12 cellular contexts compared by ENCODE assay signal in genomic region chr20:58864346-58864745, GRCh38. TPM values are rescaled to one million over a fixed set of nuclear protein-coding genes. Genes with fewer than 3 reads are reported as not detected.
DNase-seq lines count a peak whose midpoint lies in the region; ATAC-seq, FAIRE-seq and TF ChIP-seq lines count a peak whose summit lies in the region.
"Had no signal": no experiment of that assay in that cellular context is flagged by ENCODE, and none has a peak within 500 bp of the region (broad histone marks: within the 10 kb centered on the region; RNA-seq: fewer than 3 reads in every experiment).

No MANE protein-coding gene starts in this region.

- TF ChIP-seq CTCF in left ventricle myocardium inferior (IDR thresholded peaks at IDR 0.05; ENCODE audit: borderline replicate concordance) (peak; percentile 31), LNCAP (IDR thresholded peaks at IDR 0.05) (peak; percentile 45; the same call in 1 of the 2 replicates), GM12878 (IDR thresholded peaks at IDR 0.05 in 2 of 3, conservative IDR thresholded peaks at IDR 0.05 in 1 of 3; ENCODE audit: control insufficient read depth in 2 of 3, extremely low read depth in 1 of 3, insufficient read depth in 1 of 3, low read depth in 3 of 3, low read length in 3 of 3) (peak; percentile 35 to 54 (median 46); a peak in 5 of 6 replicates), retinal pigment epithelial cell (conservative IDR thresholded peaks at IDR 0.05; ENCODE audit: low read depth, low read length) (peak; percentile 31), ovary (IDR thresholded peaks at IDR 0.05) (no peak)

- BruUV-seq in GM12878 (replicated peaks; lab: Mats Ljungman, UMichigan), result no TSS peak

- SMC1A ChIA-PET in GM12878 (lab: Charles Lee; ENCODE audit: uncharacterized antibody, unreplicated experiment), result interaction anchor here (0.6 to 3.9 kb wide), 4 partner anchors 151 to 357 kb away, joined by 3 to 13 read pairs (median 3); no protein-coding TSS in a partner anchor

- no peaks in the 10 kb centered on the region for H3K36me3 ChIP-seq in left ventricle myocardium inferior
- H3K36me3 ChIP-seq in GM12878 (ENCODE audit: control insufficient read depth in 2 of 2, insufficient read depth in 2 of 2, low read length in 1 of 2), result no peaks in the 10 kb centered on the region
- H3K36me3 ChIP-seq in ovary, result no peaks in the 10 kb centered on the region

- no peak for FAIRE-seq in GM12878 (lab: Jason Lieb, UNC)

- intact Hi-C loops in left ventricle myocardium inferior (cut with micrococcal nuclease) (no loop called here), cardiac septum (cut with DNase I) (no loop called here), GM12878 (cut with micrococcal nuclease; ENCODE audit: unreplicated experiment) (loop anchor here (2.0 to 5.0 kb wide), 2 partner anchors 223 to 632 kb away; no protein-coding TSS in a partner anchor), ovary (cut with DNase I) (no loop called here)

- H3K4me1 ChIP-seq in left ventricle myocardium inferior (no peaks in the 10 kb centered on the region), GM12878 (ENCODE audit: control insufficient read depth, insufficient read depth, low read length) (no peaks in the 10 kb centered on the region), ovary (ENCODE audit: insufficient read depth) (peaks cover 3% of the 10 kb centered on the region)
- H3K4me1 ChIP-seq: testis had no signal

- H3K4me2 ChIP-seq in GM12878 (ENCODE audit: control insufficient read depth, insufficient read depth), result no peak overlapping the region

- TF ChIP-seq RAD21 in GM12878 (IDR thresholded peaks at IDR 0.05; ENCODE audit: insufficient read depth, low read depth, low read length), result peak; percentile 83

- peak; percentile 76 for ATAC-seq in GM12878
- ATAC-seq: sciatic nerve had no signal

- peaks cover 39% of the 10 kb centered on the region for H3K27me3 ChIP-seq in left ventricle myocardium inferior (ENCODE audit: low read depth)
- no peaks in the 10 kb centered on the region for H3K27me3 ChIP-seq in GM12878 (replicated peaks in 1 of 2; ENCODE audit: control insufficient read depth in 2 of 2, insufficient read depth in 2 of 2, low read length in 1 of 2)
- H3K27me3 ChIP-seq in ovary, result no peaks in the 10 kb centered on the region
- H3K27me3 ChIP-seq: testis had no signal

- CTCF ChIA-PET in GM12878 (lab: Yijun Ruan, JAX), result interaction anchor here (1.0 to 4.2 kb wide), 5 partner anchors 8 to 631 kb away, joined by 5 to 24 read pairs (median 10); no protein-coding TSS in a partner anchor

- DNase-seq in left ventricle myocardium inferior (no peak), cardiac septum (ENCODE audit: low spot score) (no peak), GM12878 (ENCODE audit: low read depth, low spot score) (no peak), retinal pigment epithelial cell (ENCODE audit: low read depth) (no peak), ovary (no peak), NCI-H748 treated with DMSO at 0.1 percent for 48 hours (lab: John Stamatoyannopoulos, UW) (no peak), islet precursor cell (no peak)
- DNase-seq: CD4-positive, alpha-beta memory T cell; hippocampal formation; testis had no signal

- TF ChIP-seq POLR2A in GM12878 (IDR thresholded peaks at IDR 0.05; ENCODE audit: low read depth, low read length) (no peak), ovary (IDR thresholded peaks at IDR 0.05) (no peak)

- POLR2A ChIA-PET in GM12878 (lab: Charles Lee), result no interaction called here

- H3K27ac ChIP-seq in left ventricle myocardium inferior (replicated peaks), result no peak overlapping the region
- no peak overlapping the region for H3K27ac ChIP-seq in GM12878 (ENCODE audit: control insufficient read depth, insufficient read depth)
- no peak overlapping the region for H3K27ac ChIP-seq in ovary
- H3K27ac ChIP-seq: testis had no signal

- in situ Hi-C loops in GM12878 (cut with MboI), result loop anchor here (10.0 kb wide), 1 partner anchor 630 kb away; no protein-coding TSS in a partner anchor

- H3K9me3 ChIP-seq in left ventricle myocardium inferior (replicated peaks) (no peaks in the 10 kb centered on the region), GM12878 (replicated peaks; ENCODE audit: control insufficient read depth, insufficient read depth, low read length) (no peaks in the 10 kb centered on the region), ovary (no peaks in the 10 kb centered on the region)
- H3K9me3 ChIP-seq: testis had no signal

- no peak overlapping the region for H3K9ac ChIP-seq in GM12878 (ENCODE audit: control insufficient read depth, insufficient read depth, low read length)

- H3K4me3 ChIP-seq in left ventricle myocardium inferior (no peak overlapping the region), GM12878 (no peak overlapping the region), retinal pigment epithelial cell (ENCODE audit: low read length) (no peak overlapping the region), ovary (no peak overlapping the region)
- H3K4me3 ChIP-seq: testis had no signal

- no peaks in the 10 kb centered on the region for H4K20me1 ChIP-seq in GM12878 (ENCODE audit: control insufficient read depth, insufficient read depth)

- H3K79me2 ChIP-seq in GM12878 (ENCODE audit: control insufficient read depth, insufficient read depth, low read length), result no peaks in the 10 kb centered on the region

- H2AFZ ChIP-seq in GM12878 (ENCODE audit: control insufficient read depth, low read depth, low read length), result no peak overlapping the region

- no peak for TF ChIP-seq EP300 in GM12878 (IDR thresholded peaks at IDR 0.05; ENCODE audit: borderline replicate concordance in 1 of 2, control insufficient read depth in 1 of 2, low read depth in 2 of 2, low read length in 2 of 2)
- TF ChIP-seq EP300 in ovary (IDR thresholded peaks at IDR 0.05), result no peak

- WGBS in GM12878 (ENCODE audit: insufficient coverage, insufficient replicate concordance, low lambda C conversion rate, missing lambda C conversion rate), result 0% methylated on average over 2 of the region's 2 CpGs
- WGBS in ovary, 3 donors, result 49 to 51% (median 50%) methylated on average over 2 of the region's 2 CpGs

- RAD21 ChIA-PET in GM12878 (lab: Charles Lee; ENCODE audit: unreplicated experiment), result interaction anchor here (1.5 kb wide), 1 partner anchor 632 kb away, joined by 4 read pairs; no protein-coding TSS in a partner anchor

TF ChIP-seq in GM12878, 131 proteins besides CTCF, POLR2A, EP300 and RAD21 (continues in another document):
- TF ChIP-seq GATAD2B (conservative IDR thresholded peaks at IDR 0.05; ENCODE audit: low read depth), result no peak
- no peak for TF ChIP-seq ATF2 (IDR thresholded peaks at IDR 0.05; ENCODE audit: low read length)

RNA-seq across cellular contexts. Expression of gene GNAS, which starts 11.8 kb away (rescaled TPM):
- total RNA-seq in left ventricle myocardium inferior (1,444 TPM), cardiac septum (1,579 TPM), GM12878 (2014; rRNA removed) (399 and 405 TPM in 2 replicates), GM12878 (2014; rRNA removed; fragmentation: Illumina TruSeq; extraction: Trizol) (368 and 389 TPM in 2 replicates), GM12878 (2021) (792 and 818 TPM in 2 replicates), ovary (100 to 1,000 TPM; 330 to 852 (median 669) TPM)
- 232 and 244 TPM in 2 replicates for total RNA-seq in GM12878 (2013; cell fraction: nucleolus; rRNA removed)
- polyA plus RNA-seq in GM12878 (2011; ENCODE audit: low read depth), result 423 TPM
- polyA plus RNA-seq in GM12878 (2011; rRNA removed) (449 and 706 TPM in 2 replicates), GM12878 (2014; fragmentation: Illumina TruSeq; extraction: Trizol) (838 and 950 TPM in 2 replicates), GM12878 (2014; fragmentation: Nextera tagmentation; extraction: Ambion mirVana) (100 to 1,000 TPM; 242 to 344 TPM), GM12878 (2014; rRNA removed) (625 and 680 TPM in 2 replicates), GM12878 (2016; fragmentation: Nextera tagmentation; extraction: Ambion mirVana) (100 to 1,000 TPM; 209 to 261 TPM), ovary (1,000 to 10,000 TPM in 1 of 2 donors, 100 to 1,000 TPM in 1; 731 to 1,311 TPM)
- 1,135 and 2,097 TPM in 2 replicates for polyA plus RNA-seq in GM12878 (2011; cell fraction: cytosol; rRNA removed)
- polyA plus RNA-seq in GM12878 (2011; cell fraction: nucleus; rRNA removed), result 809 and 1,021 TPM in 2 replicates
- 750 and 915 TPM in 2 replicates for polyA plus RNA-seq in GM12878 (2012)
- 1,102 and 1,227 TPM in 2 replicates for polyA minus RNA-seq in GM12878 (2011; rRNA and poly(A)+ RNA removed)
- polyA minus RNA-seq in GM12878 (2011; cell fraction: cytosol; rRNA and poly(A)+ RNA removed), result 416 and 532 TPM in 2 replicates
- polyA minus RNA-seq in GM12878 (2011; cell fraction: nucleus; rRNA and poly(A)+ RNA removed), result 176 and 287 TPM in 2 replicates

RNA-seq across cellular contexts. Expression of gene GNAS-AS1, which starts 13.6 kb away (rescaled TPM):
- total RNA-seq in left ventricle myocardium inferior (0.25 TPM), cardiac septum (0.75 TPM), GM12878 (2014; rRNA removed) (1.9 and 2.1 TPM in 2 replicates), GM12878 (2014; rRNA removed; fragmentation: Illumina TruSeq; extraction: Trizol) (0.74 and 0.85 TPM in 2 replicates), GM12878 (2021) (1.6 and 2.6 TPM in 2 replicates), ovary (under 1 TPM in 5 of 7 donors, not detected in 2; 0.12 to 0.37 (median 0.18) TPM)
- 7.0 and 8.7 TPM in 2 replicates for total RNA-seq in GM12878 (2013; cell fraction: nucleolus; rRNA removed)
- 0.31 TPM for polyA plus RNA-seq in GM12878 (2011; ENCODE audit: low read depth)
- polyA plus RNA-seq in GM12878 (2011; rRNA removed) (0.85 and 0.99 TPM in 2 replicates), GM12878 (2014; fragmentation: Illumina TruSeq; extraction: Trizol) (0.36 and 0.66 TPM in 2 replicates), GM12878 (2014; fragmentation: Nextera tagmentation; extraction: Ambion mirVana) (under 1 TPM; 0.06 to 0.35 TPM), GM12878 (2014; rRNA removed) (1.7 and 2.1 TPM in 2 replicates), GM12878 (2016; fragmentation: Nextera tagmentation; extraction: Ambion mirVana) (1 to 10 TPM; 1.4 to 2.7 TPM), ovary (under 1 TPM; 0.10 to 0.22 TPM)
- polyA plus RNA-seq in GM12878 (2011; cell fraction: cytosol; rRNA removed), result 0.99 and 1.7 TPM in 2 replicates
- polyA plus RNA-seq in GM12878 (2011; cell fraction: nucleus; rRNA removed), result 3.7 and 4.7 TPM in 2 replicates
- 0.45 and 0.58 TPM in 2 replicates for polyA plus RNA-seq in GM12878 (2012)
- polyA minus RNA-seq in GM12878 (2011; rRNA and poly(A)+ RNA removed), result 0.46 and 1.2 TPM in 2 replicates
- 0.62 and 0.67 TPM in 2 replicates for polyA minus RNA-seq in GM12878 (2011; cell fraction: cytosol; rRNA and poly(A)+ RNA removed)
- polyA minus RNA-seq in GM12878 (2011; cell fraction: nucleus; rRNA and poly(A)+ RNA removed), result 2.5 and 5.3 TPM in 2 replicates
- polyA plus RNA-seq: CD4-positive, alpha-beta memory T cell had no signal

Comparison
In these comparisons a context has a peak if more than half of its experiments do, and no peak if none do; other contexts are left out.
1. CTCF ChIP-seq: peak in left ventricle myocardium inferior (single experiment), LNCAP (single experiment), GM12878 (3 of 3) and retinal pigment epithelial cell (single experiment); none in ovary (0 of 3).